Comparison of ENCODE assay signal across 11 cellular contexts in genomic region chr10:110863361-110863760, GRCh38. TPM values are rescaled to one million over a fixed set of nuclear protein-coding genes. Genes with fewer than 3 reads are reported as not detected.
DNase-seq lines count a peak whose midpoint lies in the region; ATAC-seq and TF ChIP-seq lines count a peak whose summit lies in the region.
"Had no signal": no experiment of that assay in that cellular context is flagged by ENCODE, and none has a peak within 500 bp of the region (broad histone marks: within the 10 kb centered on the region; RNA-seq: fewer than 3 reads in every experiment).

No MANE protein-coding gene starts in this region.

- H3K4me3 Mint-ChIP-seq in CD14-positive monocyte, result no peak overlapping the region
- peak overlapping the region in 2 of 4 donors; percentile 29 to 64 for H3K4me3 Mint-ChIP-seq in IgD-negative memory B cell
- no peak overlapping the region for H3K4me3 Mint-ChIP-seq in activated naive CD8-positive, alpha-beta T cell treated with anti-CD3 and anti-CD28 coated beads, Interleukin-2, amount 10 ng/mL, durations not matched to agents 7 days and 5 days
- peak overlapping the region in 4 of 8 donors; percentile 35 to 100 (median 92) for H3K4me3 Mint-ChIP-seq in naive B cell

- H3K9me3 Mint-ChIP-seq in CD14-positive monocyte (no peaks in the 10 kb centered on the region), IgD-negative memory B cell (no peaks in the 10 kb centered on the region), naive B cell (no peaks in the 10 kb centered on the region)
- no peaks in the 10 kb centered on the region for H3K9me3 Mint-ChIP-seq in activated naive CD8-positive, alpha-beta T cell treated with anti-CD3 and anti-CD28 coated beads, Interleukin-2, amount 10 ng/mL, durations not matched to agents 7 days and 5 days

- no peak for ATAC-seq in activated naive CD8-positive, alpha-beta T cell treated with anti-CD3 and anti-CD28 coated beads, Interleukin-2, amount 10 ng/mL, durations not matched to agents 7 days and 5 days (ENCODE audit: low read depth)
- ATAC-seq in naive B cell (ENCODE audit: low read depth in 2 of 2) (no peak), HG03457 (IDR thresholded peaks at IDR 0.05; ENCODE audit: unreplicated experiment) (no peak), GM19397 (IDR thresholded peaks at IDR 0.05; ENCODE audit: unreplicated experiment) (no peak)
- ATAC-seq: stimulated activated naive CD8-positive, alpha-beta T cell treated with anti-CD3 and anti-CD28 coated beads, Interleukin-15, Interleukin-2, amounts not matched to agents 100 U/mL and 50 U/mL, for 24 hours had no signal

- peaks cover 52% of the 10 kb centered on the region for H3K4me1 ChIP-seq in SJCRH30

- DNase-seq in CD14-positive monocyte (ENCODE audit: low spot score) (no peak), naive B cell (no peak), SJCRH30 (no peak), SW 1271 (lab: John Stamatoyannopoulos, UW) (no peak)
- no peak for DNase-seq in activated naive CD8-positive, alpha-beta T cell treated with anti-CD3 and anti-CD28 coated beads, Interleukin-2, amount 10 ng/mL, durations not matched to agents 7 days and 5 days
- DNase-seq: hippocampal formation; stimulated activated CD4-positive, alpha-beta T cell treated with anti-CD3 and anti-CD28 coated beads, Interleukin-4, amount 100 ng/mL, for 24 hours; stimulated activated naive CD8-positive, alpha-beta T cell treated with anti-CD3 and anti-CD28 coated beads, Interleukin-15, Interleukin-2, amounts not matched to agents 100 U/mL and 50 U/mL, for 24 hours had no signal

- intact Hi-C loops in CD14-positive monocyte (cut with micrococcal nuclease), result no loop called here

- H3K4me1 Mint-ChIP-seq in CD14-positive monocyte (peaks cover 95% of the 10 kb centered on the region), IgD-negative memory B cell (peaks cover 55 to 86% (median 65%) of the 10 kb centered on the region in 3 donors), naive B cell (peaks cover 74 to 99% (median 87%) of the 10 kb centered on the region in 3 donors)
- peaks cover 87% of the 10 kb centered on the region for H3K4me1 Mint-ChIP-seq in activated naive CD8-positive, alpha-beta T cell treated with anti-CD3 and anti-CD28 coated beads, Interleukin-2, amount 10 ng/mL, durations not matched to agents 7 days and 5 days

- H3K27me3 Mint-ChIP-seq in CD14-positive monocyte (ENCODE audit: low read depth in 3 of 3) (peaks cover 0 to 3% (median 0%) of the 10 kb centered on the region in 3 donors), IgD-negative memory B cell (no peaks in the 10 kb centered on the region), naive B cell (no peaks in the 10 kb centered on the region)
- H3K27me3 Mint-ChIP-seq in activated naive CD8-positive, alpha-beta T cell treated with anti-CD3 and anti-CD28 coated beads, Interleukin-2, amount 10 ng/mL, durations not matched to agents 7 days and 5 days, result no peaks in the 10 kb centered on the region

- peaks cover 0 to 2% of the 10 kb centered on the region in 2 donors for H3K36me3 Mint-ChIP-seq in CD14-positive monocyte
- no peaks in the 10 kb centered on the region for H3K36me3 Mint-ChIP-seq in IgD-negative memory B cell
- no peaks in the 10 kb centered on the region for H3K36me3 Mint-ChIP-seq in activated naive CD8-positive, alpha-beta T cell treated with anti-CD3 and anti-CD28 coated beads, Interleukin-2, amount 10 ng/mL, durations not matched to agents 7 days and 5 days
- H3K36me3 Mint-ChIP-seq in naive B cell, result no peaks in the 10 kb centered on the region

- H3K27me3 ChIP-seq in SJCRH30, result no peaks in the 10 kb centered on the region

- H3K27ac ChIP-seq in SJCRH30, result no peak overlapping the region

- peak overlapping the region; percentile 95 to 99 (median 98) for H3K27ac Mint-ChIP-seq in CD14-positive monocyte
- H3K27ac Mint-ChIP-seq in IgD-negative memory B cell, result peak overlapping the region; percentile 97 to 100 (median 97)
- H3K27ac Mint-ChIP-seq in activated naive CD8-positive, alpha-beta T cell treated with anti-CD3 and anti-CD28 coated beads, Interleukin-2, amount 10 ng/mL, durations not matched to agents 7 days and 5 days, result peak overlapping the region; percentile 97
- H3K27ac Mint-ChIP-seq in naive B cell, result peak overlapping the region; percentile 30 to 100 (median 98)

- no peak overlapping the region for H3K4me3 ChIP-seq in SJCRH30

- no peaks in the 10 kb centered on the region for H3K36me3 ChIP-seq in SJCRH30

- no peak for TF ChIP-seq CTCF in CD14-positive monocyte (IDR thresholded peaks at IDR 0.05)

- H3K9me3 ChIP-seq in SJCRH30 (replicated peaks), result no peaks in the 10 kb centered on the region; the same call in 1 of the 2 replicates

- POLR2A ChIA-PET in activated naive CD8-positive, alpha-beta T cell treated with anti-CD3 and anti-CD28 coated beads, Interleukin-2, amount 10 ng/mL, durations not matched to agents 7 days and 5 days (lab: Charles Lee), result interaction anchor here (6.8 kb wide), 1 partner anchor 8 kb away, joined by 53 read pairs; the partner anchor contains the start of gene PDCD4

RNA-seq across cellular contexts. Expression of gene PDCD4, which starts 8.4 kb away (rescaled TPM):
- 10 to 100 TPM; 48.6 to 53.4 TPM for polyA plus RNA-seq in CD14-positive monocyte
- polyA plus RNA-seq in IgD-negative memory B cell, result 319 TPM
- 100 to 1,000 TPM; 236 to 237 TPM for total RNA-seq in activated naive CD8-positive, alpha-beta T cell treated with anti-CD3 and anti-CD28 coated beads, Interleukin-2, amount 10 ng/mL, durations not matched to agents 7 days and 5 days
- 100 to 1,000 TPM; 197 to 439 (median 323) TPM for polyA plus RNA-seq in naive B cell (ENCODE audit: low read depth in 6 of 6)
- 55.0 and 60.9 TPM in 2 replicates for total RNA-seq in SJCRH30 (2014; rRNA removed; shearing (Covaris generic))

RNA-seq across cellular contexts. Expression of gene BBIP1, which starts 55.6 kb away (rescaled TPM):
- polyA plus RNA-seq in CD14-positive monocyte (10 to 100 TPM; 26.6 to 41.1 TPM), IgD-negative memory B cell (17.6 TPM), naive B cell (ENCODE audit: low read depth in 6 of 6) (10 to 100 TPM; 10.6 to 22.4 (median 18.2) TPM)
- total RNA-seq in activated naive CD8-positive, alpha-beta T cell treated with anti-CD3 and anti-CD28 coated beads, Interleukin-2, amount 10 ng/mL, durations not matched to agents 7 days and 5 days, result 10 to 100 TPM; 33.0 to 33.8 TPM
- 45.0 and 57.0 TPM in 2 replicates for total RNA-seq in SJCRH30 (2014; rRNA removed; shearing (Covaris generic))

RNA-seq across cellular contexts. Expression of gene SHOC2, which starts 56.0 kb away (rescaled TPM):
- polyA plus RNA-seq in CD14-positive monocyte (10 to 100 TPM; 68.9 to 69.9 TPM), IgD-negative memory B cell (105 TPM), naive B cell (ENCODE audit: low read depth in 6 of 6) (100 to 1,000 TPM in 5 of 6 donors, 10 to 100 TPM in 1; 92.5 to 139 (median 123) TPM)
- 10 to 100 TPM; 49.8 to 56.2 TPM for total RNA-seq in activated naive CD8-positive, alpha-beta T cell treated with anti-CD3 and anti-CD28 coated beads, Interleukin-2, amount 10 ng/mL, durations not matched to agents 7 days and 5 days
- total RNA-seq in SJCRH30 (2014; rRNA removed; shearing (Covaris generic)), result 27.1 and 29.0 TPM in 2 replicates
